ENCODE assay signal across 1 cellular context in the genomic region with DNA sequence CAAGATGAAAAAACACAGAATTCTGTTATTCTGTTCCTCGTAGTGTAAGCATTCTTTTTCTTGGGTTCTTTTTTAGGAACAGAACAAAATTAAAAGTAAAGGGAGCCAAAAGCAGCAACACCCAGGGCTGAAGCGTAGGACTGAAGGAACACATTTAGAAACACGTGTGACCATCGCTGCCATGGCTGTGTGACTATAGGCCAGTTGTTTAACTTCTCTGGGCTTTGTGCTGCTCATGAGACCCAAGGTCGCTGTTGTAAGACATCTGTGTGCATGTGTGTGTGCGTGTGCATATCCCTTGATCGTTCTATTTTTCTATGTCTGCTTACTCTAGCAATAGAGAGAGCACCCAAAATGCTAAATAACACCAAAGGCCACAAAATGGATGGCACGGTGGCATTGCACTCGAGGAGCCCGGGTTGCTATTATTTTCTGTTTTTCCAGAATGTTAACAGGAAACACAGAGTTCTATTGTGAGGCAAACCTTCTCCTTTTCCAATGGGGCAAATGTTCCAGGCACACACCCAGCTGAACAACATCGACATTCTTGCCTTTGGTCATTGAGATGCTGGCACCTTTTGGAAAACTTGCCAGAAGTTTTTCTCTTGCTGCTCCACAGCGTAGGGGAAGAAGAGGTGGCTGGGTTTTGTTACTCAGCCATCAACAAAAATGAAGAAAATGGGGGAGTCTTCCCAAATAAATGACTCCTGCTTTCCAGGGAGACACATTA.
TF ChIP-seq lines count a peak whose summit lies in the region.

No MANE protein-coding gene starts in this region.

TF ChIP-seq in HepG2, 621 proteins besides CTCF, POLR2A, EP300 and RAD21 (continued from another document):
- TF ChIP-seq ZBTB4 (CRISPR knock-in tag; IDR thresholded peaks at IDR 0.05; ENCODE audit: borderline replicate concordance): no peak
